Comparison of ENCODE assay signal across 15 cellular contexts in genomic region chr16:89556750-89557149, GRCh38. TPM values are rescaled to one million over a fixed set of nuclear protein-coding genes. Genes with fewer than 3 reads are reported as not detected.
DNase-seq lines count a peak whose midpoint lies in the region; ATAC-seq and TF ChIP-seq lines count a peak whose summit lies in the region.
"Had no signal": no experiment of that assay in that cellular context is flagged by ENCODE, and none has a peak within 500 bp of the region (broad histone marks: within the 10 kb centered on the region; RNA-seq: fewer than 3 reads in every experiment).

No MANE protein-coding gene starts in this region.

- no peak overlapping the region for H3K4me3 ChIP-seq in mesodermal cell (ENCODE audit: extremely low read depth, insufficient read depth, low read length, poor library complexity, severe bottlenecking)
- H3K4me3 ChIP-seq: prostate gland, smooth muscle cell, stomach had no signal

- 94 to 96% methylated on average over 17 of the region's 17 CpGs for WGBS in mesodermal cell (ENCODE audit: insufficient coverage in 2 of 2), 2 experiments

- peak overlapping the region; percentile 76 for H3K27ac ChIP-seq in mesodermal cell (ENCODE audit: low read depth, low read length, severe bottlenecking)
- H3K27ac ChIP-seq: prostate gland had no signal

- POLR2A ChIA-PET in activated naive CD8-positive, alpha-beta T cell treated with anti-CD3 and anti-CD28 coated beads, Interleukin-2, amount 10 ng/mL, durations not matched to agents 7 days and 5 days (lab: Charles Lee), result interaction anchor here (1.7 to 4.4 kb wide), 2 partner anchors 8 to 48 kb away, joined by 6 to 21 read pairs; partner anchors contain the start of gene SPG7

- H3K36me3 ChIP-seq in mesodermal cell (ENCODE audit: control insufficient read depth, insufficient read depth, low read length), result peaks cover 57% of the 10 kb centered on the region

- H3K36me3 Mint-ChIP-seq in activated naive CD8-positive, alpha-beta T cell treated with anti-CD3 and anti-CD28 coated beads, Interleukin-2, amount 10 ng/mL, durations not matched to agents 7 days and 5 days, result peaks cover 7% of the 10 kb centered on the region
- peaks cover 18% of the 10 kb centered on the region for H3K36me3 Mint-ChIP-seq in activated naive CD8-positive, alpha-beta T cell treated with anti-CD3 and anti-CD28 coated beads for 36 hours
- peaks cover 16% of the 10 kb centered on the region for H3K36me3 Mint-ChIP-seq in type B pancreatic cell

- H3K27ac Mint-ChIP-seq in activated naive CD8-positive, alpha-beta T cell treated with anti-CD3 and anti-CD28 coated beads, Interleukin-2, amount 10 ng/mL, durations not matched to agents 7 days and 5 days, result peak overlapping the region; percentile 58
- H3K27ac Mint-ChIP-seq in activated naive CD8-positive, alpha-beta T cell treated with anti-CD3 and anti-CD28 coated beads for 36 hours, result no peak overlapping the region
- peak overlapping the region; percentile 49 for H3K27ac Mint-ChIP-seq in type B pancreatic cell

- H3K9me3 ChIP-seq in mesodermal cell (ENCODE audit: control insufficient read depth, low read length), result no peaks in the 10 kb centered on the region
- H3K9me3 ChIP-seq: prostate gland, stomach had no signal

- H3K4me3 Mint-ChIP-seq in activated naive CD8-positive, alpha-beta T cell treated with anti-CD3 and anti-CD28 coated beads, Interleukin-2, amount 10 ng/mL, durations not matched to agents 7 days and 5 days, result no peak overlapping the region
- H3K4me3 Mint-ChIP-seq in activated naive CD8-positive, alpha-beta T cell treated with anti-CD3 and anti-CD28 coated beads for 36 hours, result no peak overlapping the region
- H3K4me3 Mint-ChIP-seq in type B pancreatic cell, result no peak overlapping the region
- H3K4me3 Mint-ChIP-seq: effector memory CD8-positive, alpha-beta T cell had no signal

- DNase-seq in activated naive CD8-positive, alpha-beta T cell treated with anti-CD3 and anti-CD28 coated beads, Interleukin-2, amount 10 ng/mL, durations not matched to agents 7 days and 5 days, result no peak
- DNase-seq in activated naive CD8-positive, alpha-beta T cell treated with anti-CD3 and anti-CD28 coated beads for 36 hours, result no peak
- DNase-seq in anterior cingulate cortex (lab: John Stamatoyannopoulos, UW) (peak in 33 of 58 donors; percentile 11 to 71 (median 40)), type B pancreatic cell (ENCODE audit: extremely low spot score, unreplicated experiment) (no peak), HK-2 (ENCODE audit: unreplicated experiment) (no peak), COLO829 (ENCODE audit: low spot score) (no peak), iPS-NIHi7 (ENCODE audit: extremely low spot score) (no peak)

- peaks cover 19% of the 10 kb centered on the region for H3K4me1 Mint-ChIP-seq in activated naive CD8-positive, alpha-beta T cell treated with anti-CD3 and anti-CD28 coated beads, Interleukin-2, amount 10 ng/mL, durations not matched to agents 7 days and 5 days
- H3K4me1 Mint-ChIP-seq in activated naive CD8-positive, alpha-beta T cell treated with anti-CD3 and anti-CD28 coated beads for 36 hours, result peaks cover 10% of the 10 kb centered on the region
- peaks cover 9% of the 10 kb centered on the region for H3K4me1 Mint-ChIP-seq in type B pancreatic cell (ENCODE audit: unreplicated experiment)

- peaks cover 3% of the 10 kb centered on the region for H3K4me1 ChIP-seq in mesodermal cell (ENCODE audit: control insufficient read depth, insufficient read depth, low read length, poor library complexity, severe bottlenecking)

- no peak for TF ChIP-seq CTCF in type B pancreatic cell (conservative IDR thresholded peaks at IDR 0.05)

- no peaks in the 10 kb centered on the region for H3K27me3 Mint-ChIP-seq in activated naive CD8-positive, alpha-beta T cell treated with anti-CD3 and anti-CD28 coated beads, Interleukin-2, amount 10 ng/mL, durations not matched to agents 7 days and 5 days
- H3K27me3 Mint-ChIP-seq in activated naive CD8-positive, alpha-beta T cell treated with anti-CD3 and anti-CD28 coated beads for 36 hours, result no peaks in the 10 kb centered on the region
- H3K27me3 Mint-ChIP-seq in type B pancreatic cell, result no peaks in the 10 kb centered on the region
- H3K27me3 Mint-ChIP-seq: CD4-positive, alpha-beta memory T cell; effector memory CD8-positive, alpha-beta T cell had no signal

- no peaks in the 10 kb centered on the region for H3K9me3 Mint-ChIP-seq in activated naive CD8-positive, alpha-beta T cell treated with anti-CD3 and anti-CD28 coated beads, Interleukin-2, amount 10 ng/mL, durations not matched to agents 7 days and 5 days
- H3K9me3 Mint-ChIP-seq in activated naive CD8-positive, alpha-beta T cell treated with anti-CD3 and anti-CD28 coated beads for 36 hours, result no peaks in the 10 kb centered on the region
- H3K9me3 Mint-ChIP-seq in type B pancreatic cell, result no peaks in the 10 kb centered on the region
- H3K9me3 Mint-ChIP-seq: CD4-positive, alpha-beta memory T cell; effector memory CD8-positive, alpha-beta T cell had no signal

- ATAC-seq in activated naive CD8-positive, alpha-beta T cell treated with anti-CD3 and anti-CD28 coated beads, Interleukin-2, amount 10 ng/mL, durations not matched to agents 7 days and 5 days (ENCODE audit: low read depth), result no peak

RNA-seq across cellular contexts. Expression of gene RPL13, which starts 3.7 kb away (rescaled TPM):
- total RNA-seq in activated naive CD8-positive, alpha-beta T cell treated with anti-CD3 and anti-CD28 coated beads, Interleukin-2, amount 10 ng/mL, durations not matched to agents 7 days and 5 days, result 1,000 to 10,000 TPM; 2,631 to 2,711 TPM
- 1,000 to 10,000 TPM; 2,814 to 2,845 TPM for total RNA-seq in activated naive CD8-positive, alpha-beta T cell treated with anti-CD3 and anti-CD28 coated beads for 36 hours
- polyA plus RNA-seq in mesodermal cell (2013, experiment 1 of 2), result 2,999 TPM
- polyA plus RNA-seq in mesodermal cell (2013, experiment 2 of 2), result 2,572 TPM
- total RNA-seq in type B pancreatic cell (ENCODE audit: low replicate concordance), result 2,449 and 2,557 TPM in 2 replicates

RNA-seq across cellular contexts. Expression of gene CPNE7, which starts 18.8 kb away (rescaled TPM):
- 1 to 10 TPM; 3.9 to 4.3 TPM for total RNA-seq in activated naive CD8-positive, alpha-beta T cell treated with anti-CD3 and anti-CD28 coated beads, Interleukin-2, amount 10 ng/mL, durations not matched to agents 7 days and 5 days
- 1 to 10 TPM; 5.7 to 6.0 TPM for total RNA-seq in activated naive CD8-positive, alpha-beta T cell treated with anti-CD3 and anti-CD28 coated beads for 36 hours
- 5.1 TPM for polyA plus RNA-seq in mesodermal cell (2013, experiment 1 of 2)
- 6.1 TPM for polyA plus RNA-seq in mesodermal cell (2013, experiment 2 of 2)
- 1.6 and 6.5 TPM in 2 replicates for total RNA-seq in type B pancreatic cell (ENCODE audit: low replicate concordance)

RNA-seq across cellular contexts. Expression of gene SPG7, which starts 48.5 kb away (rescaled TPM):
- total RNA-seq in activated naive CD8-positive, alpha-beta T cell treated with anti-CD3 and anti-CD28 coated beads, Interleukin-2, amount 10 ng/mL, durations not matched to agents 7 days and 5 days, result 100 to 1,000 TPM; 112 to 113 TPM
- 10 to 100 TPM; 63.1 to 76.7 TPM for total RNA-seq in activated naive CD8-positive, alpha-beta T cell treated with anti-CD3 and anti-CD28 coated beads for 36 hours
- 60.7 TPM for polyA plus RNA-seq in mesodermal cell (2013, experiment 1 of 2)
- polyA plus RNA-seq in mesodermal cell (2013, experiment 2 of 2), result 50.7 TPM
- total RNA-seq in type B pancreatic cell (ENCODE audit: low replicate concordance), result 120 and 129 TPM in 2 replicates

RNA-seq across cellular contexts. Expression of gene DPEP1, which starts 56.7 kb away (rescaled TPM):
- total RNA-seq in activated naive CD8-positive, alpha-beta T cell treated with anti-CD3 and anti-CD28 coated beads, Interleukin-2, amount 10 ng/mL, durations not matched to agents 7 days and 5 days, result not detected
- total RNA-seq in activated naive CD8-positive, alpha-beta T cell treated with anti-CD3 and anti-CD28 coated beads for 36 hours, result under 1 TPM in 1 of 2 experiments, not detected in 1; 0.16 TPM
- polyA plus RNA-seq in mesodermal cell (2013, experiment 1 of 2), result 0.33 TPM
- not detected for polyA plus RNA-seq in mesodermal cell (2013, experiment 2 of 2)
- 13.4 and 16.7 TPM in 2 replicates for total RNA-seq in type B pancreatic cell (ENCODE audit: low replicate concordance)
- total RNA-seq: CD4-positive, alpha-beta memory T cell; myocyte; smooth muscle cell had no signal
- polyA plus RNA-seq: CD4-positive, alpha-beta memory T cell; fibroblast of lung; smooth muscle cell had no signal

Comparison
In these comparisons a context has a peak if more than half of its experiments do, and no peak if none do; other contexts are left out.
1. DNase-seq: peak in anterior cingulate cortex (33 of 58); none in activated naive CD8-positive, alpha-beta T cell treated with anti-CD3 and anti-CD28 coated beads, Interleukin-2, amount 10 ng/mL, durations not matched to agents 7 days and 5 days (single experiment), activated naive CD8-positive, alpha-beta T cell treated with anti-CD3 and anti-CD28 coated beads for 36 hours (single experiment), type B pancreatic cell (single experiment), HK-2 (single experiment), COLO829 (single experiment) and iPS-NIHi7 (single experiment).